Comparison of ENCODE assay signal across 15 cellular contexts in genomic region chr3:189626286-189626685, GRCh38. TPM values are rescaled to one million over a fixed set of nuclear protein-coding genes. Genes with fewer than 3 reads are reported as not detected.
"Had no signal": no experiment of that assay in that cellular context is flagged by ENCODE, and none has a peak within 500 bp of the region (broad histone marks: within the 10 kb centered on the region; RNA-seq: fewer than 3 reads in every experiment).

No MANE protein-coding gene starts in this region.

- ATAC-seq: heart left ventricle, T-helper 17 cell had no signal

- H3K4me3 ChIP-seq: heart left ventricle, left ventricle myocardium inferior, ovary, skin epidermis, stomach had no signal

- H3K27me3 ChIP-seq: heart left ventricle, ovary, stomach had no signal

- H3K36me3 ChIP-seq: heart left ventricle, left ventricle myocardium inferior, ovary, stomach had no signal

- H3K9me3 ChIP-seq: heart left ventricle, left ventricle myocardium inferior, ovary, stomach had no signal

- H3K27ac ChIP-seq: heart left ventricle, left ventricle myocardium inferior, ovary, skin epidermis, stomach had no signal

- DNase-seq: activated CD4-positive, alpha-beta T cell treated with anti-CD3 and anti-CD28 coated beads, Interleukin-2, amount 10 ng/mL, durations not matched to agents 7 days and 5 days; activated CD4-positive, CD25-positive, alpha-beta regulatory T cell; activated effector memory CD4-positive, alpha-beta T cell treated with anti-CD3 and anti-CD28 coated beads, Interleukin-2, amount 50 U/mL, for 16 hours; activated naive CD8-positive, alpha-beta T cell treated with anti-CD3 and anti-CD28 coated beads, Interleukin-2, amount 10 ng/mL, durations not matched to agents 7 days and 5 days; activated T-cell treated with anti-CD3 and anti-CD28 coated beads, Interleukin-2, amount 50 U/mL, for 1 hour; anterior cingulate cortex; endodermal cell; heart left ventricle; islet precursor cell; left ventricle myocardium inferior; ovary; retina; stomach; T-helper 17 cell had no signal

RNA-seq across cellular contexts. Expression of gene TP63, which starts 4.9 kb away (rescaled TPM):
- total RNA-seq: endodermal cell had no signal
